In the genomic region with DNA sequence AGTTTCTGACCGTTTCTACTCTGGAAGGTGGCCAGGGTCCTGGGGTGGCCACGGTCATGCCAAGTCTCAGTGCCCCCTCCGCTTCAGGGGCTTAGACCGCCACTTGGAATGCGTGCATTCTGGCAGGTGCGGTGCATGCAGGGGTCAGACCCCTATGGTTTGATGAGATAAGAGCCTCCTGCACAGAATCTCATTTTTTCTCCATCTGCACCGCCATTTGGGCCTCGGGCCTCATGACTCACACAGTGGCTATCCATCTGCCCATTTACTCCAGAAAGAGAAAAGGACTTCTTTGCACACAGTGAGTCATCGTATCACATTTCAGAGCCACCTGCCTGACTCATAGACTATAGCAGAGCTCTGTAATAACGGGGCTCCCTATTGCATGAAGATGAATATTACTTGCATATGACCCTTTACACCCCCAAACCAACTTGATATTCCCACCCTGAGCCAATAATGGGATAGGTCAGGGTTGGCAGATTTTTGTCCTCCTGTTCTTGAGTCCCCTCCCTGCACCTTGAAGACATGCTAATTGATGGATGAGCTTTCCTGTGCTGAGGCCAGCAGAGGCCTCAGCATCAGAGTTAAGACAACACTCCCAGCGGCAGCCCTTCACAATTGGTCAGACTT, we compare ENCODE assay signal across 10 cellular contexts.
DNase-seq lines count a peak whose midpoint lies in the region; ATAC-seq and TF ChIP-seq lines count a peak whose summit lies in the region.
"Had no signal": no experiment of that assay in that cellular context is flagged by ENCODE, and none has a peak within 500 bp of the region (broad histone marks: within the 10 kb centered on the region; RNA-seq: fewer than 3 reads in every experiment).

No MANE protein-coding gene starts in this region.

- BruUV-seq in PC-9 (replicated peaks; lab: Mats Ljungman, UMichigan), result no TSS peak

- intact Hi-C loops in PC-9 (cut with micrococcal nuclease; ENCODE audit: unreplicated experiment) (loop anchor here (1.0 to 10.0 kb wide), 8 partner anchors 137 to 579 kb away; partner anchors contain the start of gene NR3C1), left ventricle myocardium superior (cut with micrococcal nuclease) (no loop called here)

- H3K27me3 ChIP-seq in PC-9 (ENCODE audit: insufficient read depth, low read depth), result no peaks in the 10 kb centered on the region
- no peaks in the 10 kb centered on the region for H3K27me3 ChIP-seq in fibroblast of lung (ENCODE audit: control insufficient read depth, insufficient read depth, low read length)

- H3K9me2 ChIP-seq in PC-9 (ENCODE audit: insufficient read depth), result no peaks in the 10 kb centered on the region

- TF ChIP-seq CTCF in PC-9 (conservative IDR thresholded peaks at IDR 0.05) (no peak), fibroblast of lung (conservative IDR thresholded peaks at IDR 0.05 in 1 of 2, IDR thresholded peaks at IDR 0.05 in 1 of 2; ENCODE audit: low read depth in 1 of 2, low read length in 2 of 2) (no peak)

- H2AFZ ChIP-seq in PC-9, result 0 out of 2 replicates have a peak overlapping the region, but pooled peaks have one; percentile 28
- H2AFZ ChIP-seq in fibroblast of lung (ENCODE audit: low read length), result no peak overlapping the region

- ATAC-seq in HG03378 (IDR thresholded peaks at IDR 0.05; ENCODE audit: unreplicated experiment) (no peak), left ventricle myocardium superior (no peak)

- H3K4me3 ChIP-seq in PC-9 (peak overlapping the region; percentile 41; the same call in 1 of the 2 replicates), fibroblast of lung (replicated peaks in 1 of 4; ENCODE audit: control extremely low read depth in 1 of 4, insufficient read depth in 1 of 4, low read depth in 3 of 4, low read length in 4 of 4) (no peak overlapping the region)

- peaks cover 51% of the 10 kb centered on the region for H3F3A ChIP-seq in PC-9 (ENCODE audit: insufficient read depth, low read depth)

- CTCF ChIA-PET in PC-9 (lab: Charles Lee), result no interaction called here

- H3K27ac ChIP-seq in PC-9 (peak overlapping the region; percentile 91), fibroblast of lung (ENCODE audit: insufficient read depth, low read length) (peak overlapping the region; percentile 17)

- POLR2A ChIA-PET in PC-9 (lab: Charles Lee; ENCODE audit: unreplicated experiment), result interaction anchor here (0.6 kb wide), 2 partner anchors 92 to 110 kb away, joined by 4 to 11 read pairs; no protein-coding TSS in a partner anchor

- H3K9me3 ChIP-seq in PC-9 (ENCODE audit: insufficient read depth, low read depth), result no peaks in the 10 kb centered on the region; the same call in 1 of the 2 replicates
- no peaks in the 10 kb centered on the region for H3K9me3 ChIP-seq in fibroblast of lung (ENCODE audit: control insufficient read depth, insufficient read depth, low read depth, low read length)

- H3K36me3 ChIP-seq in PC-9 (ENCODE audit: low read depth) (no peaks in the 10 kb centered on the region), fibroblast of lung (ENCODE audit: control insufficient read depth, insufficient read depth, low read length) (no peaks in the 10 kb centered on the region)

- DNase-seq in NCI-H2029 (lab: John Stamatoyannopoulos, UW), result peak; percentile 13
- DNase-seq in NCI-H2029 treated with DMSO at 0.1 percent for 48 hours (lab: John Stamatoyannopoulos, UW), result no peak
- DNase-seq in PC-9, result peak; percentile 90 to 98
- DNase-seq in fibroblast of lung (ENCODE audit: low read depth in 2 of 2), result peak; percentile 92 to 98
- peak; percentile 89 for DNase-seq in stromal cell of bone marrow (ENCODE audit: low read depth)
- no peak for DNase-seq in stimulated activated CD4-positive, alpha-beta T cell treated with anti-CD3 and anti-CD28 coated beads, Interleukin-4, amount 100 ng/mL, for 24 hours
- no peak for DNase-seq in left ventricle myocardium superior
- DNase-seq: activated CD8-positive, alpha-beta memory T cell treated with anti-CD3 and anti-CD28 coated beads, Interleukin-2, amount 50 U/mL, for 4 hours; AML-193 had no signal

- H4K20me1 ChIP-seq in PC-9 (ENCODE audit: insufficient read depth) (no peaks in the 10 kb centered on the region), fibroblast of lung (ENCODE audit: control insufficient read depth, extremely low read depth, insufficient read depth, low read length) (no peaks in the 10 kb centered on the region)

- H3K4me2 ChIP-seq in PC-9, result peak overlapping the region; percentile 77
- peak overlapping the region; percentile 41 for H3K4me2 ChIP-seq in fibroblast of lung (ENCODE audit: extremely low read depth, insufficient read depth, low read length)

- H3K79me2 ChIP-seq in PC-9 (ENCODE audit: low read depth), result no peaks in the 10 kb centered on the region
- H3K79me2 ChIP-seq in fibroblast of lung (ENCODE audit: control insufficient read depth, insufficient read depth, low read length), result no peaks in the 10 kb centered on the region

- H3K9ac ChIP-seq in fibroblast of lung (ENCODE audit: insufficient read depth, low read length), result no peak overlapping the region

- peaks cover 79% of the 10 kb centered on the region for H3K4me1 ChIP-seq in PC-9 (replicated peaks; ENCODE audit: insufficient read depth)
- peaks cover 43% of the 10 kb centered on the region for H3K4me1 ChIP-seq in fibroblast of lung (ENCODE audit: control insufficient read depth, extremely low read depth, insufficient read depth, low read length)

Comparison
In these comparisons a context has a peak if more than half of its experiments do, and no peak if none do; other contexts are left out.
1. DNase-seq: peak in NCI-H2029 (single experiment), PC-9 (2 of 2), fibroblast of lung (2 of 2) and stromal cell of bone marrow (single experiment); none in NCI-H2029 treated with DMSO at 0.1 percent for 48 hours (single experiment), stimulated activated CD4-positive, alpha-beta T cell treated with anti-CD3 and anti-CD28 coated beads, Interleukin-4, amount 100 ng/mL, for 24 hours (single experiment) and left ventricle myocardium superior (single experiment).